8 cellular contexts compared by ENCODE assay signal in the genomic region with DNA sequence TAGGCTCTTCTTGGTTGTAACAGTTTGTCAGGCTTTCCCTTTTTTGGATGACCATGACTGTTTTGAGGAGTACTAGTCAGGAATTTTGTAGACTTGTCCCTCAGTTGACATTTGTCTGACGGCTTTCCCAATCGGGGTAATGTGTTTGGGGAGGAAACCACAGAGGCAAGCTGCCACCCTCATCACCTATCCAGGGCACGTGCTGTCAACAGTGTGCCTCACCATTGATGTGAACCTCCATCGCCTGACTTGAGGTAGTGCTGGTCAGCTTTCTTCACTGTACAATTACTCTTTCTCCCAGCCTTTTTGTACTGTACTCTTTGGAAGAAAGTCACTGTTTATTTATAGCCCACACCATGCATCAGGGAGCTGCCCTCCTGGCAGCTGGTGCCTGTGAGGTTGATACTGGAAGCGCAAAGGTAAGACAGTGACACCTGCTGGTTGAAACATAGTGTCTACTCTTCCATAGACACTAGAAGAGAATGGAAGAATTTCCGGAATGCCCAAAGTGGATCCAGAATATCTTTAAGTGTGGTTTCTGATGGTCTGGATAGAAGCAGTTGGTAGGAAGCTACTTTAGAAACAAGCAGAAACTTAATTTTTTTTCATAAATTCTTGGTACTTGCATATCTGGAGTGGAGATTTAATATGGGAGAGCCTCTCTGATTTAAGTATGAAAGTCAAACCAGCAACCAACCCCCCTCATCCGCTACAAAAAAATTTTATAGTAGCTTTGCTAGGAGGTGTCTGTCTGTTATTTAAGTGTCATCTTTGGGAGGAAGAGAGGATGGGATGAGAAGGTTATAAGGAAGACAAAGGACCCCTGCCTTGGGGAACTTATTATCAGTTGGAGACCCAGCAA.
A peak's percentile ranks its signal among the peaks of the same experiment; 100 is the strongest.
DNase-seq lines count a peak whose midpoint lies in the region; ATAC-seq and TF ChIP-seq lines count a peak whose summit lies in the region.

No MANE protein-coding gene starts in this region.

- H3K9me3 ChIP-seq in upper lobe of left lung, result no peaks in the 10 kb centered on the region

- peak; percentile 46 to 68 (median 56) for TF ChIP-seq CTCF in upper lobe of left lung (IDR thresholded peaks at IDR 0.05)

- TF ChIP-seq EP300 in upper lobe of left lung (IDR thresholded peaks at IDR 0.05), result no peak

- H3K27ac ChIP-seq in upper lobe of left lung, result peak overlapping the region in 1 of 4 donors; percentile 28

- ATAC-seq in HG03175 (IDR thresholded peaks at IDR 0.05; ENCODE audit: unreplicated experiment), result peak; percentile 64
- peak; percentile 88 to 90 for ATAC-seq in upper lobe of left lung (ENCODE audit: low FRiP score in 2 of 2)

- in situ Hi-C loops in T47D (cut with HindIII; ENCODE audit: low pct_unique_long_range_greater_than_20kb, low sequenced_read_pairs), result no loop called here

- 45 to 57% methylated on average over 7 of the region's 7 CpGs for WGBS in upper lobe of left lung, 2 donors

- DNase-seq in 8988T (peak; percentile 34), GM04503 (ENCODE audit: low read depth) (peak; percentile 41), NCI-H510A treated with DMSO at 0.1 percent for 48 hours (lab: John Stamatoyannopoulos, UW) (peak; percentile 80), T47D (ENCODE audit: low read depth in 1 of 2, low spot score in 1 of 2) (peak; percentile 34 to 80), kidney glomerular epithelial cell (lab: John Stamatoyannopoulos, UW) (peak; percentile 64), upper lobe of left lung (peak in 1 of 2 donors; percentile 48)
- DNase-seq in activated naive CD4-positive, alpha-beta T cell treated with Interleukin-2 at 50 U/mL for 16 hours, result no peak

- H3K4me1 ChIP-seq in upper lobe of left lung, result peaks cover 10 to 35% (median 21%) of the 10 kb centered on the region in 4 donors

- peaks cover 0 to 5% (median 0%) of the 10 kb centered on the region in 4 donors for H3K36me3 ChIP-seq in upper lobe of left lung

- no peak overlapping the region for H3K4me3 ChIP-seq in upper lobe of left lung

- TF ChIP-seq POLR2A in upper lobe of left lung (IDR thresholded peaks at IDR 0.05), result no peak

- no peaks in the 10 kb centered on the region for H3K27me3 ChIP-seq in upper lobe of left lung
